ENCODE assay signal across 1 cellular context in genomic region chr2:236938126-236938525, GRCh38.
TF ChIP-seq lines count a peak whose summit lies in the region.

No MANE protein-coding gene starts in this region.

TF ChIP-seq in IMR-90, 13 proteins besides CTCF, POLR2A, EP300 and RAD21:
- TF ChIP-seq SMC3 (IDR thresholded peaks at IDR 0.05; ENCODE audit: low read depth, low read length), result no peak
- no peak for TF ChIP-seq NFE2L2 (IDR thresholded peaks at IDR 0.05; ENCODE audit: low read depth, low read length)
- no peak for TF ChIP-seq RCOR1 (IDR thresholded peaks at IDR 0.05; ENCODE audit: insufficient replicate concordance, low read length)
- TF ChIP-seq MAFK (IDR thresholded peaks at IDR 0.05; ENCODE audit: low read depth, low read length), result no peak
- TF ChIP-seq BHLHE40 (IDR thresholded peaks at IDR 0.05; ENCODE audit: low read depth, low read length), result no peak
- TF ChIP-seq MAZ (IDR thresholded peaks at IDR 0.05; ENCODE audit: borderline replicate concordance, low read depth, low read length), result no peak
- TF ChIP-seq USF2 (IDR thresholded peaks at IDR 0.05; ENCODE audit: low read depth, low read length), result no peak
- no peak for TF ChIP-seq FOS (IDR thresholded peaks at IDR 0.05; ENCODE audit: low read depth, low read length)
- TF ChIP-seq ELK1 (IDR thresholded peaks at IDR 0.05; ENCODE audit: borderline replicate concordance, low read depth, low read length), result no peak
- TF ChIP-seq RFX5 (IDR thresholded peaks at IDR 0.05; ENCODE audit: low read depth, low read length), result no peak
- no peak for TF ChIP-seq CEBPB (IDR thresholded peaks at IDR 0.05; ENCODE audit: low read depth, low read length)
- no peak for TF ChIP-seq CHD1 (IDR thresholded peaks at IDR 0.05; ENCODE audit: low read depth, low read length)
- TF ChIP-seq MXI1 (IDR thresholded peaks at IDR 0.05; ENCODE audit: borderline replicate concordance, low read depth, low read length), result no peak
